Comparison of ENCODE assay signal across 12 cellular contexts in the genomic region with DNA sequence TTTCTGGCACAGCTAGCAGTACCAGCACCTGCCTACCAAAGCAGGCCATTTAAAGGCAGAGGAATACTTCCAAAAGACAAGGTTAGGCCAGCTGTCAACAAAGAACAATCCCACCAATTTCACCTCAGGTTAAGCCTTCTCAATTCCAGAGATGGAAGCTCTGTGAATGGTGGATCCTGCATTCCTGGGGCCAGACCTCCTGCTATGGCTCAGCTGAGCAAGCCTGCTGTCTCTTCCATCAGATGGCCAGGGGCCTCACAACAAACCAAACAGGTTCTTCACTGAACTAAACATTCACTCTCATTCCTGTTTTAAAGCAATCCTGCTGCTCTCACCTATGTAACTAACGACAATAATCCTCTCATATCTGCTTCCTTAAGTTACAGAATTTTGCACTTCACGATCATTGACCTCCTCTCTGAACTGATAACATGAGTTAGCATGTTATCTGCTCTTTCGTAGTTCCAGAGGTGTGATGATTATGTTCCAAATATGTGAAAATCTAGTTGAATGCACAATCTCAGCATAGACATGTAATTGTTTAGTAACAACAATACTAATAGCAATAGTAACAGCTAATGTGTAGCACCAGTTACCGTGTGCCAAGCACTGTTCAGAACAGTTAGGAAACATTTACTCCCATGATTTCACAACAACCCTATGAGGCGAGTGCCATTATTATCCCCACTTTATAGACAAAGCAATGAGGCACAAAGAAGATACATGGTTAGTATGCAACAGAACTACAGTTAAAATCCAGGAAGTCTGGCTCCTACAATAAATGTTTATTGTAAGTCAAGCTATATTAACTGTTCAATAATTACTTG.
DNase-seq lines count a peak whose midpoint lies in the region; ATAC-seq and TF ChIP-seq lines count a peak whose summit lies in the region.
"Had no signal": no experiment of that assay in that cellular context is flagged by ENCODE, and none has a peak within 500 bp of the region (broad histone marks: within the 10 kb centered on the region; RNA-seq: fewer than 3 reads in every experiment).

No MANE protein-coding gene starts in this region.

- H3K9me3 ChIP-seq in Caco-2 = no peaks in the 10 kb centered on the region
- no peaks in the 10 kb centered on the region for H3K9me3 ChIP-seq in HUES48 (ENCODE audit: control insufficient read depth, insufficient read depth, low read length)
- no peaks in the 10 kb centered on the region for H3K9me3 ChIP-seq in duodenal mucosa (ENCODE audit: control insufficient read depth in 1 of 2, low read length in 2 of 2)
- H3K9me3 ChIP-seq: SJSA1 had no signal

- no peak for ATAC-seq in memory B cell (ENCODE audit: low read depth)
- ATAC-seq in GM21529 (IDR thresholded peaks at IDR 0.05; ENCODE audit: unreplicated experiment) = no peak
- no peak for ATAC-seq in HG03520 (IDR thresholded peaks at IDR 0.05; ENCODE audit: unreplicated experiment)
- no peak for ATAC-seq in activated T-helper 17 cell treated with anti-CD3 and anti-CD28 coated beads, Interleukin-2, amount 50 U/mL, for 72 hours (replicated peaks)
- no peak for ATAC-seq in activated CD8-positive, alpha-beta T cell treated with anti-CD3 and anti-CD28 coated beads, Interleukin-2, amount 10 ng/mL, durations not matched to agents 7 days and 5 days

- BruUV-seq in Caco-2 (replicated peaks; lab: Mats Ljungman, UMichigan) = no TSS peak

- no peak overlapping the region for H3K4me3 Mint-ChIP-seq in Caco-2 (ENCODE audit: unreplicated experiment)
- no peak overlapping the region for H3K4me3 Mint-ChIP-seq in memory B cell
- no peak overlapping the region for H3K4me3 Mint-ChIP-seq in activated T-helper 17 cell treated with anti-CD3 and anti-CD28 coated beads, Interleukin-2, amount 50 U/mL, for 72 hours
- no peak overlapping the region for H3K4me3 Mint-ChIP-seq in activated CD8-positive, alpha-beta T cell treated with anti-CD3 and anti-CD28 coated beads, Interleukin-2, amount 10 ng/mL, durations not matched to agents 7 days and 5 days

- intact Hi-C loops in Caco-2 (cut with micrococcal nuclease; ENCODE audit: unreplicated experiment) = loop anchor here (1.0 kb wide), 1 partner anchor 75 kb away; no protein-coding TSS in a partner anchor

- H3K27me3 Mint-ChIP-seq in Caco-2 (ENCODE audit: insufficient read depth, unreplicated experiment) (no peaks in the 10 kb centered on the region), memory B cell (no peaks in the 10 kb centered on the region)
- H3K27me3 Mint-ChIP-seq in activated T-helper 17 cell treated with anti-CD3 and anti-CD28 coated beads, Interleukin-2, amount 50 U/mL, for 72 hours = no peaks in the 10 kb centered on the region
- no peaks in the 10 kb centered on the region for H3K27me3 Mint-ChIP-seq in activated CD8-positive, alpha-beta T cell treated with anti-CD3 and anti-CD28 coated beads, Interleukin-2, amount 10 ng/mL, durations not matched to agents 7 days and 5 days (ENCODE audit: low read depth)

- TF ChIP-seq CTCF in Caco-2 (IDR thresholded peaks at IDR 0.05; ENCODE audit: insufficient read depth in 1 of 2, low read depth in 1 of 2, low read length in 1 of 2, severe bottlenecking in 1 of 2, unreplicated experiment in 1 of 2) = no peak

- H3K27ac ChIP-seq in HUES48 (ENCODE audit: low read depth, low read length) (peak overlapping the region; percentile 65), duodenal mucosa (ENCODE audit: low read depth, low read length) (no peak overlapping the region)
- H3K27ac ChIP-seq: SJSA1 had no signal

- DNase-seq in Caco-2 (peak; percentile 13 to 39), memory B cell (ENCODE audit: low spot score in 2 of 2) (no peak)
- DNase-seq in activated CD8-positive, alpha-beta T cell treated with anti-CD3 and anti-CD28 coated beads, Interleukin-2, amount 10 ng/mL, durations not matched to agents 7 days and 5 days = no peak
- DNase-seq: activated CD4-positive, alpha-beta T cell treated with anti-CD3 and anti-CD28 coated beads, Interleukin-2, amount 50 U/mL, for 48 hours; AML-193; MV-4-11 had no signal

- H3K36me3 Mint-ChIP-seq in Caco-2 (ENCODE audit: insufficient read depth, unreplicated experiment) = no peaks in the 10 kb centered on the region
- H3K36me3 Mint-ChIP-seq in memory B cell = no peaks in the 10 kb centered on the region
- H3K36me3 Mint-ChIP-seq in activated T-helper 17 cell treated with anti-CD3 and anti-CD28 coated beads, Interleukin-2, amount 50 U/mL, for 72 hours (ENCODE audit: low read depth) = no peaks in the 10 kb centered on the region
- no peaks in the 10 kb centered on the region for H3K36me3 Mint-ChIP-seq in activated CD8-positive, alpha-beta T cell treated with anti-CD3 and anti-CD28 coated beads, Interleukin-2, amount 10 ng/mL, durations not matched to agents 7 days and 5 days (ENCODE audit: low read depth)

- peak overlapping the region; percentile 8 for H3K27ac Mint-ChIP-seq in Caco-2 (ENCODE audit: unreplicated experiment)
- H3K27ac Mint-ChIP-seq in memory B cell = peak overlapping the region; percentile 20
- no peak overlapping the region for H3K27ac Mint-ChIP-seq in activated T-helper 17 cell treated with anti-CD3 and anti-CD28 coated beads, Interleukin-2, amount 50 U/mL, for 72 hours
- H3K27ac Mint-ChIP-seq in activated CD8-positive, alpha-beta T cell treated with anti-CD3 and anti-CD28 coated beads, Interleukin-2, amount 10 ng/mL, durations not matched to agents 7 days and 5 days = no peak overlapping the region

- H3K27me3 ChIP-seq in Caco-2 (replicated peaks; ENCODE audit: control insufficient read depth, insufficient read depth, low read length) (no peaks in the 10 kb centered on the region), HUES48 (ENCODE audit: control insufficient read depth, insufficient read depth, low read length) (no peaks in the 10 kb centered on the region), duodenal mucosa (ENCODE audit: control insufficient read depth in 1 of 2, insufficient read depth in 2 of 2, low read length in 2 of 2) (no peaks in the 10 kb centered on the region)
- H3K27me3 ChIP-seq: SJSA1 had no signal

- no peaks in the 10 kb centered on the region for H3K4me1 ChIP-seq in Caco-2
- peaks cover 51% of the 10 kb centered on the region for H3K4me1 ChIP-seq in HUES48 (ENCODE audit: control insufficient read depth, insufficient read depth, low read length)
- peaks cover 12 to 21% of the 10 kb centered on the region in 2 donors for H3K4me1 ChIP-seq in duodenal mucosa (ENCODE audit: control insufficient read depth in 1 of 2, insufficient read depth in 2 of 2, low read length in 2 of 2)
- H3K4me1 ChIP-seq: SJSA1 had no signal

- no peaks in the 10 kb centered on the region for H3K36me3 ChIP-seq in Caco-2 (ENCODE audit: control insufficient read depth, insufficient read depth, low read length)
- H3K36me3 ChIP-seq in HUES48 (ENCODE audit: control insufficient read depth, insufficient read depth, low read length) = no peaks in the 10 kb centered on the region
- no peaks in the 10 kb centered on the region for H3K36me3 ChIP-seq in duodenal mucosa (ENCODE audit: control insufficient read depth in 1 of 2, insufficient read depth in 2 of 2, low read length in 2 of 2)
- H3K36me3 ChIP-seq: SJSA1 had no signal

- CTCF ChIA-PET in Caco-2 (lab: Charles Lee) = interaction anchor here (1.7 kb wide), 1 partner anchor 21 kb away, joined by 5 read pairs; no protein-coding TSS in a partner anchor
- CTCF ChIA-PET in activated CD8-positive, alpha-beta T cell treated with anti-CD3 and anti-CD28 coated beads, Interleukin-2, amount 10 ng/mL, durations not matched to agents 7 days and 5 days (lab: Charles Lee) = interaction anchor here (0.6 to 1.4 kb wide), 4 partner anchors 9 to 785 kb away, joined by 3 to 4 read pairs (median 3); no protein-coding TSS in a partner anchor

- no peak overlapping the region for H3K4me3 ChIP-seq in Caco-2 (ENCODE audit: low read depth, low read length)
- H3K4me3 ChIP-seq in HUES48 (ENCODE audit: low read depth, low read length) = 0 out of 2 replicates have a peak overlapping the region, but pooled peaks have one; percentile 9
- peak overlapping the region; percentile 33 to 46 for H3K4me3 ChIP-seq in duodenal mucosa (ENCODE audit: low read depth in 1 of 2, low read length in 2 of 2)
- H3K4me3 ChIP-seq: SJSA1 had no signal

- H3K4me1 Mint-ChIP-seq in Caco-2 (ENCODE audit: low read depth, unreplicated experiment) (peaks cover 7% of the 10 kb centered on the region), memory B cell (peaks cover 7% of the 10 kb centered on the region)
- no peaks in the 10 kb centered on the region for H3K4me1 Mint-ChIP-seq in activated T-helper 17 cell treated with anti-CD3 and anti-CD28 coated beads, Interleukin-2, amount 50 U/mL, for 72 hours
- no peaks in the 10 kb centered on the region for H3K4me1 Mint-ChIP-seq in activated CD8-positive, alpha-beta T cell treated with anti-CD3 and anti-CD28 coated beads, Interleukin-2, amount 10 ng/mL, durations not matched to agents 7 days and 5 days (ENCODE audit: low read depth)

- 0 out of 2 replicates have a peak overlapping the region, but pooled peaks have one; percentile 20 for H3K9ac ChIP-seq in HUES48 (ENCODE audit: low read depth, low read length)
- H3K9ac ChIP-seq in duodenal mucosa (ENCODE audit: low read depth in 1 of 2, low read length in 2 of 2) = peak overlapping the region in 1 of 2 donors; percentile 2

- no peaks in the 10 kb centered on the region for H3K9me3 Mint-ChIP-seq in Caco-2 (ENCODE audit: unreplicated experiment)
- H3K9me3 Mint-ChIP-seq in memory B cell = no peaks in the 10 kb centered on the region
- no peaks in the 10 kb centered on the region for H3K9me3 Mint-ChIP-seq in activated T-helper 17 cell treated with anti-CD3 and anti-CD28 coated beads, Interleukin-2, amount 50 U/mL, for 72 hours
- H3K9me3 Mint-ChIP-seq in activated CD8-positive, alpha-beta T cell treated with anti-CD3 and anti-CD28 coated beads, Interleukin-2, amount 10 ng/mL, durations not matched to agents 7 days and 5 days (ENCODE audit: insufficient read depth) = no peaks in the 10 kb centered on the region

- POLR2A ChIA-PET in Caco-2 (lab: Charles Lee) = no interaction called here
- POLR2A ChIA-PET in activated CD8-positive, alpha-beta T cell treated with anti-CD3 and anti-CD28 coated beads, Interleukin-2, amount 10 ng/mL, durations not matched to agents 7 days and 5 days (lab: Charles Lee) = no interaction called here

Comparison
In these comparisons a context has a peak if more than half of its experiments do, and no peak if none do; other contexts are left out.
1. DNase-seq: peak in Caco-2 (2 of 2); none in memory B cell (0 of 2) and activated CD8-positive, alpha-beta T cell treated with anti-CD3 and anti-CD28 coated beads, Interleukin-2, amount 10 ng/mL, durations not matched to agents 7 days and 5 days (single experiment).
2. H3K27ac Mint-ChIP-seq: peak in Caco-2 (single experiment) and memory B cell (single experiment); none in activated T-helper 17 cell treated with anti-CD3 and anti-CD28 coated beads, Interleukin-2, amount 50 U/mL, for 72 hours (single experiment) and activated CD8-positive, alpha-beta T cell treated with anti-CD3 and anti-CD28 coated beads, Interleukin-2, amount 10 ng/mL, durations not matched to agents 7 days and 5 days (single experiment).